In genomic region chr18:657998-658946, GRCh38 we compare ENCODE assay signal across 1 cellular context.
TF ChIP-seq lines count a peak whose summit lies in the region.

No MANE protein-coding gene starts in this region.

TF ChIP-seq in HepG2, 621 proteins besides CTCF, POLR2A, EP300 and RAD21 (continued from another document and continues in another):
- TF ChIP-seq THRA (CRISPR knock-in tag; IDR thresholded peaks at IDR 0.05; ENCODE audit: borderline replicate concordance) (peak; percentile 51; the same call in 1 of the 2 replicates), HNF4G (IDR thresholded peaks at IDR 0.05; ENCODE audit: borderline replicate concordance, low read depth, low read length) (peak; percentile 63; the same call in 1 of the 2 replicates), HNF4G (CRISPR knock-in tag; IDR thresholded peaks at IDR 0.05; ENCODE audit: borderline replicate concordance, low read depth) (no peak), ZNF503 (CRISPR knock-in tag; IDR thresholded peaks at IDR 0.05) (no peak), THAP11 (CRISPR knock-in tag; IDR thresholded peaks at IDR 0.05) (no peak), FOXA3 (CRISPR knock-in tag; IDR thresholded peaks at IDR 0.05) (no peak), ATRX (CRISPR knock-in tag; IDR thresholded peaks at IDR 0.05; ENCODE audit: borderline replicate concordance) (no peak), TBL1XR1 (IDR thresholded peaks at IDR 0.05; ENCODE audit: borderline replicate concordance, low read length, partially characterized antibody) (no peak), NR2F1 (CRISPR knock-in tag; IDR thresholded peaks at IDR 0.05) (peak in 1 of 2 experiments; percentile 53; a peak in 1 of 4 replicates), ARID5B (CRISPR knock-in tag; IDR thresholded peaks at IDR 0.05) (peak; percentile 45), ZMAT3 (CRISPR knock-in tag; conservative IDR thresholded peaks at IDR 0.05) (no peak), NFE2 (CRISPR knock-in tag; IDR thresholded peaks at IDR 0.05) (no peak), YEATS4 (CRISPR knock-in tag; IDR thresholded peaks at IDR 0.05; ENCODE audit: borderline replicate concordance) (no peak; the same call in none of the 2 replicates), NFYB (CRISPR knock-in tag; IDR thresholded peaks at IDR 0.05) (peak; percentile 60), CREM (IDR thresholded peaks at IDR 0.05) (peak; percentile 50), CREM (CRISPR knock-in tag; IDR thresholded peaks at IDR 0.05) (0 out of 2 replicates have a peak, but pooled peaks have one; percentile 45), ZNF772 (CRISPR knock-in tag; IDR thresholded peaks at IDR 0.05) (peak; percentile 79; the same call in 1 of the 2 replicates), ZFP36L2 (CRISPR knock-in tag; IDR thresholded peaks at IDR 0.05) (no peak), MTF2 (CRISPR knock-in tag; IDR thresholded peaks at IDR 0.05; ENCODE audit: borderline replicate concordance) (no peak), EZH2 (conservative IDR thresholded peaks at IDR 0.05; ENCODE audit: low read depth, low read length) (no peak), REXO4 (CRISPR knock-in tag; IDR thresholded peaks at IDR 0.05; ENCODE audit: borderline replicate concordance) (0 out of 2 replicates have a peak, but pooled peaks have one; percentile 50), PLRG1 (conservative IDR thresholded peaks at IDR 0.05) (no peak), TCF12 (IDR thresholded peaks at IDR 0.05) (no peak), TCF12 (CRISPR knock-in tag; IDR thresholded peaks at IDR 0.05) (0 out of 2 replicates have a peak, but pooled peaks have one; percentile 38), CREB1 (IDR thresholded peaks at IDR 0.05) (peak; percentile 86), CREB1 (CRISPR knock-in tag; IDR thresholded peaks at IDR 0.05) (no peak; the same call in 1 of the 2 replicates), ZNF124 (CRISPR knock-in tag; IDR thresholded peaks at IDR 0.05) (no peak), JUN (CRISPR knock-in tag; IDR thresholded peaks at IDR 0.05) (no peak), NR2F6 (IDR thresholded peaks at IDR 0.05) (peak; percentile 35; the same call in 1 of the 2 replicates), NR2F6 (CRISPR knock-in tag; IDR thresholded peaks at IDR 0.05) (peak; percentile 79), ZNF616 (CRISPR knock-in tag; IDR thresholded peaks at IDR 0.05; ENCODE audit: low read depth) (no peak), ZNF333 (CRISPR knock-in tag; IDR thresholded peaks at IDR 0.05; ENCODE audit: borderline replicate concordance) (peak; percentile 60), ZNF101 (CRISPR knock-in tag; IDR thresholded peaks at IDR 0.05; ENCODE audit: borderline replicate concordance, low read depth) (no peak), SKI (IDR thresholded peaks at IDR 0.05; ENCODE audit: partially characterized antibody) (peak; percentile 25), ZNF839 (CRISPR knock-in tag; IDR thresholded peaks at IDR 0.05; ENCODE audit: borderline replicate concordance) (no peak), ZNF180 (CRISPR knock-in tag; IDR thresholded peaks at IDR 0.05; ENCODE audit: borderline replicate concordance, low read depth) (0 out of 2 replicates have a peak, but pooled peaks have one; percentile 23), ESRRA (CRISPR knock-in tag; IDR thresholded peaks at IDR 0.05; ENCODE audit: low read depth) (peak; percentile 19; the same call in 1 of the 2 replicates), BORCS8-MEF2B (CRISPR knock-in tag; IDR thresholded peaks at IDR 0.05) (no peak), ZNF256 (CRISPR knock-in tag; conservative IDR thresholded peaks at IDR 0.05) (peak; percentile 53; the same call in 1 of the 2 replicates), ZNF253 (CRISPR knock-in tag; IDR thresholded peaks at IDR 0.05; ENCODE audit: borderline replicate concordance) (peak; percentile 92; the same call in 1 of the 2 replicates), HMGXB4 (CRISPR knock-in tag; IDR thresholded peaks at IDR 0.05; ENCODE audit: borderline replicate concordance in 1 of 2, low read depth in 1 of 2) (peak; percentile 28 to 45; a peak in 1 of 4 replicates), ZNF678 (CRISPR knock-in tag; IDR thresholded peaks at IDR 0.05) (no peak), AKNA (CRISPR knock-in tag; IDR thresholded peaks at IDR 0.05; ENCODE audit: borderline replicate concordance) (peak; percentile 61; the same call in 1 of the 2 replicates), GZF1 (CRISPR knock-in tag; IDR thresholded peaks at IDR 0.05) (no peak), SP4 (CRISPR knock-in tag; IDR thresholded peaks at IDR 0.05) (0 out of 2 replicates have a peak, but pooled peaks have one; percentile 46), ZNF33A (CRISPR knock-in tag; IDR thresholded peaks at IDR 0.05; ENCODE audit: borderline replicate concordance) (no peak), PBX2 (CRISPR knock-in tag; IDR thresholded peaks at IDR 0.05) (no peak), ATF3 (CRISPR knock-in tag; IDR thresholded peaks at IDR 0.05) (no peak), FOXO4 (CRISPR knock-in tag; conservative IDR thresholded peaks at IDR 0.05) (no peak), TP53 (CRISPR knock-in tag; conservative IDR thresholded peaks at IDR 0.05) (peak; percentile 98), FOXK1 (CRISPR knock-in tag; IDR thresholded peaks at IDR 0.05; ENCODE audit: borderline replicate concordance, low read depth) (no peak)
